In the genomic region with DNA sequence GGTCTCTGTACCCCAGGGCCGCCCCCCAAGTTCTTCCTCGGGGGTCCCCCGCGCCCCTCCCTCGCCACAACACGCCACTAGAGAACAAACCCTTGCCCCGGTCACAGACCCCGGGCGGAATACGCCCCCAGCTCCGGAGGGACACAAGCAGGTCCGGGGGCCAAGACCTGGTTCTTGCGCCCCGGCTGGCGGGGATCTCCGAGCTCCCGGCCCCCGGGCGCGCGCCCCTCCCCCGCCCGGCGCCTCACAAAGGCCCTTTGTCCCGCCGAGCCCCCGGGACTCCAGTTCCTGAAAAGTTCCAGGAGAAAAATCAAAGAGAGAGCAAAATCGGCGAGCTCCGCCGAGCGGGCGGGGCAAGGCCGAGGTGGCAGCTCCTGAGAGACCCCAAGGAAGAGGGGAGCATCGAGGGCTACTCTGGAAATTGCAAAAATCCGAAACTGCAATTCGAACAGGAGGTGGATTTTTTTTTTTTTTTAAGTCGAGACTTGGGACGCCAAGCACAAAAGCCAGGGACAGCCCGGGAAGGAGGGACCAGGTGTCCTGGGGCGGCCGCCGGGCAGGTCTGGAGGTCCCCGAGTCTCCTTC, we compare ENCODE assay signal across 8 cellular contexts. TPM values are rescaled to one million over a fixed set of nuclear protein-coding genes. Genes with fewer than 3 reads are reported as not detected.
A peak's percentile ranks its signal among the peaks of the same experiment; 100 is the strongest.
DNase-seq lines count a peak whose midpoint lies in the region; ATAC-seq and TF ChIP-seq lines count a peak whose summit lies in the region.

No MANE protein-coding gene starts in this region.

- H3K9me2 ChIP-seq in Karpas-422 (replicated peaks; ENCODE audit: insufficient read depth, low read length): no peaks in the 10 kb centered on the region

- no peaks in the 10 kb centered on the region for H3K9me3 Mint-ChIP-seq in WTC11

- no peak overlapping the region for H2AFZ ChIP-seq in Karpas-422 (ENCODE audit: low read length)

- H3K4me1 Mint-ChIP-seq in WTC11: peaks cover 29% of the 10 kb centered on the region

- peaks cover 10% of the 10 kb centered on the region; the same call in 1 of the 2 replicates for H4K20me1 ChIP-seq in Karpas-422 (ENCODE audit: insufficient read depth, low read depth, low read length)

- no peaks in the 10 kb centered on the region for H3K79me2 ChIP-seq in Karpas-422 (ENCODE audit: low read length)

- peak overlapping the region; percentile 68; the same call in 1 of the 2 replicates for H3K27ac Mint-ChIP-seq in WTC11

- intact Hi-C loops in left ventricle myocardium inferior (cut with micrococcal nuclease): no loop called here

- TF ChIP-seq CTCF in WTC11 (IDR thresholded peaks at IDR 0.05) (no peak), left ventricle myocardium inferior (IDR thresholded peaks at IDR 0.05; ENCODE audit: borderline replicate concordance) (no peak)

- POLR2A ChIA-PET in WTC11 (lab: Charles Lee): interaction anchor here (0.7 to 1.1 kb wide), 2 partner anchors 31 to 77 kb away, joined by 3 to 4 read pairs; no protein-coding TSS in a partner anchor

- no peak for ATAC-seq in WTC11

- H3K27me3 ChIP-seq in left ventricle myocardium inferior (ENCODE audit: low read depth): no peaks in the 10 kb centered on the region
- H3K27me3 ChIP-seq in rectal smooth muscle tissue (ENCODE audit: control insufficient read depth, insufficient read depth, low read length): peaks cover 2% of the 10 kb centered on the region
- no peaks in the 10 kb centered on the region for H3K27me3 ChIP-seq in Karpas-422 (ENCODE audit: low read length)

- peak overlapping the region; percentile 100 for H3K4me3 ChIP-seq in left ventricle myocardium inferior
- peak overlapping the region; percentile 76 for H3K4me3 ChIP-seq in rectal smooth muscle tissue (ENCODE audit: low read length)
- H3K4me3 ChIP-seq in Karpas-422 (ENCODE audit: low read length): no peak overlapping the region

- DNase-seq in WTC11 (ENCODE audit: low spot score) (peak; percentile 46), left ventricle myocardium inferior (peak; percentile 38), DMS153 (lab: John Stamatoyannopoulos, UW) (no peak), NCI-H1694 treated with DMSO at 0.1 percent for 48 hours (lab: John Stamatoyannopoulos, UW) (no peak), Karpas-422 (no peak)
- DNase-seq in effector CD8-positive, alpha-beta T cell (lab: John Stamatoyannopoulos, UW): no peak

- no peak overlapping the region for H3K4me2 ChIP-seq in Karpas-422 (ENCODE audit: low read depth, low read length, poor library complexity, severe bottlenecking)

- H3K4me1 ChIP-seq in ES-I3 (ENCODE audit: insufficient read depth, low read length): peaks cover 13% of the 10 kb centered on the region
- peaks cover 59% of the 10 kb centered on the region for H3K4me1 ChIP-seq in left ventricle myocardium inferior
- H3K4me1 ChIP-seq in rectal smooth muscle tissue (ENCODE audit: control insufficient read depth, insufficient read depth, low read length): peaks cover 9% of the 10 kb centered on the region
- H3K4me1 ChIP-seq in Karpas-422 (ENCODE audit: low read length): peaks cover 16% of the 10 kb centered on the region

- H3K9ac ChIP-seq in ES-I3 (ENCODE audit: low read depth, low read length) (peak overlapping the region; percentile 93), rectal smooth muscle tissue (ENCODE audit: low read length) (peak overlapping the region; percentile 77), Karpas-422 (ENCODE audit: low read length) (no peak overlapping the region)

- H3K27ac ChIP-seq in left ventricle myocardium inferior (replicated peaks) (peak overlapping the region; percentile 100), rectal smooth muscle tissue (ENCODE audit: low read depth, low read length) (peak overlapping the region; percentile 96), Karpas-422 (ENCODE audit: low read length) (no peak overlapping the region)

- H3K9me3 ChIP-seq in ES-I3 (ENCODE audit: control insufficient read depth, insufficient read depth, low read length) (no peaks in the 10 kb centered on the region), left ventricle myocardium inferior (replicated peaks) (no peaks in the 10 kb centered on the region), Karpas-422 (ENCODE audit: low read length) (no peaks in the 10 kb centered on the region)

- H3K36me3 Mint-ChIP-seq in WTC11: no peaks in the 10 kb centered on the region

- H3K27me3 Mint-ChIP-seq in WTC11 (ENCODE audit: low read depth): peaks cover 82% of the 10 kb centered on the region

- H3K36me3 ChIP-seq in ES-I3 (ENCODE audit: insufficient read depth, low read length) (no peaks in the 10 kb centered on the region), left ventricle myocardium inferior (peaks cover 4% of the 10 kb centered on the region), rectal smooth muscle tissue (ENCODE audit: control insufficient read depth, insufficient read depth, low read length) (no peaks in the 10 kb centered on the region), Karpas-422 (ENCODE audit: insufficient read depth, low read length) (no peaks in the 10 kb centered on the region)

- CTCF ChIA-PET in WTC11 (lab: Charles Lee): interaction anchor here (1.1 to 1.5 kb wide), 2 partner anchors 12 to 258 kb away, joined by 3 to 4 read pairs; no protein-coding TSS in a partner anchor

- peak overlapping the region; percentile 76 for H3K4me3 Mint-ChIP-seq in WTC11

TF ChIP-seq in WTC11, 78 proteins besides CTCF, POLR2A, EP300 and RAD21 (continues in another document):
- TF ChIP-seq ZNF423 (CRISPR knock-in tag; IDR thresholded peaks at IDR 0.05) (no peak), ZNF671 (CRISPR knock-in tag; IDR thresholded peaks at IDR 0.05) (no peak), NR3C1 (CRISPR knock-in tag; conservative IDR thresholded peaks at IDR 0.05; ENCODE audit: low read depth) (no peak), FOXP1 (CRISPR knock-in tag; IDR thresholded peaks at IDR 0.05; ENCODE audit: borderline replicate concordance) (no peak), ZNF138 (CRISPR knock-in tag; conservative IDR thresholded peaks at IDR 0.05) (no peak)
- TF ChIP-seq, protein P1, sequence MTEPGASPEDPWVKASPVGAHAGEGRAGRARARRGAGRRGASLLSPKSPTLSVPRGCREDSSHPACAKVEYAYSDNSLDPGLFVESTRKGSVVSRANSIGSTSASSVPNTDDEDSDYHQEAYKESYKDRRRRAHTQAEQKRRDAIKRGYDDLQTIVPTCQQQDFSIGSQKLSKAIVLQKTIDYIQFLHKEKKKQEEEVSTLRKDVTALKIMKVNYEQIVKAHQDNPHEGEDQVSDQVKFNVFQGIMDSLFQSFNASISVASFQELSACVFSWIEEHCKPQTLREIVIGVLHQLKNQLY (CRISPR knock-in tag; IDR thresholded peaks at IDR 0.05): no peak
- TF ChIP-seq, protein P2, sequence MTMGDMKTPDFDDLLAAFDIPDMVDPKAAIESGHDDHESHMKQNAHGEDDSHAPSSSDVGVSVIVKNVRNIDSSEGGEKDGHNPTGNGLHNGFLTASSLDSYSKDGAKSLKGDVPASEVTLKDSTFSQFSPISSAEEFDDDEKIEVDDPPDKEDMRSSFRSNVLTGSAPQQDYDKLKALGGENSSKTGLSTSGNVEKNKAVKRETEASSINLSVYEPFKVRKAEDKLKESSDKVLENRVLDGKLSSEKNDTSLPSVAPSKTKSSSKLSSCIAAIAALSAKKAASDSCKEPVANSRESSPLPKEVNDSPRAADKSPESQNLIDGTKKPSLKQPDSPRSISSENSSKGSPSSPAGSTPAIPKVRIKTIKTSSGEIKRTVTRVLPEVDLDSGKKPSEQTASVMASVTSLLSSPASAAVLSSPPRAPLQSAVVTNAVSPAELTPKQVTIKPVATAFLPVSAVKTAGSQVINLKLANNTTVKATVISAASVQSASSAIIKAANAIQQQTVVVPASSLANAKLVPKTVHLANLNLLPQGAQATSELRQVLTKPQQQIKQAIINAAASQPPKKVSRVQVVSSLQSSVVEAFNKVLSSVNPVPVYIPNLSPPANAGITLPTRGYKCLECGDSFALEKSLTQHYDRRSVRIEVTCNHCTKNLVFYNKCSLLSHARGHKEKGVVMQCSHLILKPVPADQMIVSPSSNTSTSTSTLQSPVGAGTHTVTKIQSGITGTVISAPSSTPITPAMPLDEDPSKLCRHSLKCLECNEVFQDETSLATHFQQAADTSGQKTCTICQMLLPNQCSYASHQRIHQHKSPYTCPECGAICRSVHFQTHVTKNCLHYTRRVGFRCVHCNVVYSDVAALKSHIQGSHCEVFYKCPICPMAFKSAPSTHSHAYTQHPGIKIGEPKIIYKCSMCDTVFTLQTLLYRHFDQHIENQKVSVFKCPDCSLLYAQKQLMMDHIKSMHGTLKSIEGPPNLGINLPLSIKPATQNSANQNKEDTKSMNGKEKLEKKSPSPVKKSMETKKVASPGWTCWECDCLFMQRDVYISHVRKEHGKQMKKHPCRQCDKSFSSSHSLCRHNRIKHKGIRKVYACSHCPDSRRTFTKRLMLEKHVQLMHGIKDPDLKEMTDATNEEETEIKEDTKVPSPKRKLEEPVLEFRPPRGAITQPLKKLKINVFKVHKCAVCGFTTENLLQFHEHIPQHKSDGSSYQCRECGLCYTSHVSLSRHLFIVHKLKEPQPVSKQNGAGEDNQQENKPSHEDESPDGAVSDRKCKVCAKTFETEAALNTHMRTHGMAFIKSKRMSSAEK (CRISPR knock-in tag; IDR thresholded peaks at IDR 0.05; ENCODE audit: borderline replicate concordance): no peak
- TF ChIP-seq, protein P3, sequence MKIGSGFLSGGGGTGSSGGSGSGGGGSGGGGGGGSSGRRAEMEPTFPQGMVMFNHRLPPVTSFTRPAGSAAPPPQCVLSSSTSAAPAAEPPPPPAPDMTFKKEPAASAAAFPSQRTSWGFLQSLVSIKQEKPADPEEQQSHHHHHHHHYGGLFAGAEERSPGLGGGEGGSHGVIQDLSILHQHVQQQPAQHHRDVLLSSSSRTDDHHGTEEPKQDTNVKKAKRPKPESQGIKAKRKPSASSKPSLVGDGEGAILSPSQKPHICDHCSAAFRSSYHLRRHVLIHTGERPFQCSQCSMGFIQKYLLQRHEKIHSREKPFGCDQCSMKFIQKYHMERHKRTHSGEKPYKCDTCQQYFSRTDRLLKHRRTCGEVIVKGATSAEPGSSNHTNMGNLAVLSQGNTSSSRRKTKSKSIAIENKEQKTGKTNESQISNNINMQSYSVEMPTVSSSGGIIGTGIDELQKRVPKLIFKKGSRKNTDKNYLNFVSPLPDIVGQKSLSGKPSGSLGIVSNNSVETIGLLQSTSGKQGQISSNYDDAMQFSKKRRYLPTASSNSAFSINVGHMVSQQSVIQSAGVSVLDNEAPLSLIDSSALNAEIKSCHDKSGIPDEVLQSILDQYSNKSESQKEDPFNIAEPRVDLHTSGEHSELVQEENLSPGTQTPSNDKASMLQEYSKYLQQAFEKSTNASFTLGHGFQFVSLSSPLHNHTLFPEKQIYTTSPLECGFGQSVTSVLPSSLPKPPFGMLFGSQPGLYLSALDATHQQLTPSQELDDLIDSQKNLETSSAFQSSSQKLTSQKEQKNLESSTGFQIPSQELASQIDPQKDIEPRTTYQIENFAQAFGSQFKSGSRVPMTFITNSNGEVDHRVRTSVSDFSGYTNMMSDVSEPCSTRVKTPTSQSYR (CRISPR knock-in tag; IDR thresholded peaks at IDR 0.05): no peak

RNA-seq across cellular contexts. Expression of a gene that starts 4.0 kb away (rescaled TPM):
- total RNA-seq in WTC11 (2021): 29.1 to 55.0 TPM (median 34.2 TPM) in 3 replicates
- total RNA-seq in left ventricle myocardium inferior: 27.7 TPM
- total RNA-seq in Karpas-422 (2014; rRNA removed; shearing (Covaris generic); ENCODE audit: low replicate concordance): 10.2 and 21.4 TPM in 2 replicates

Comparison
In these comparisons a context has a peak if more than half of its experiments do, and no peak if none do; other contexts are left out.
1. DNase-seq: peak in WTC11 (single experiment) and left ventricle myocardium inferior (single experiment); none in DMS153 (single experiment), NCI-H1694 treated with DMSO at 0.1 percent for 48 hours (single experiment), Karpas-422 (single experiment) and effector CD8-positive, alpha-beta T cell (single experiment).